In genomic region chr6:35787266-35788218, GRCh38 we compare ENCODE assay signal across 22 cellular contexts. TPM values are rescaled to one million over a fixed set of nuclear protein-coding genes. Genes with fewer than 3 reads are reported as not detected.
DNase-seq lines count a peak whose midpoint lies in the region; ATAC-seq, FAIRE-seq and TF ChIP-seq lines count a peak whose summit lies in the region.
"Had no signal": no experiment of that assay in that cellular context is flagged by ENCODE, and none has a peak within 500 bp of the region (broad histone marks: within the 10 kb centered on the region; RNA-seq: fewer than 3 reads in every experiment).

No MANE protein-coding gene starts in this region.

- H3K27ac ChIP-seq in neuronal stem cell (replicated peaks; ENCODE audit: low read length): no peak overlapping the region
- H3K27ac ChIP-seq: HL-60, Peyer's patch, tibial nerve had no signal

- H3K18ac ChIP-seq in neuronal stem cell (ENCODE audit: low read length): no peak overlapping the region

- no peak overlapping the region for H3K4me2 ChIP-seq in neuronal stem cell (ENCODE audit: insufficient read depth, low read length, poor library complexity, severe bottlenecking)

- in situ Hi-C loops in GM13976 (cut with MboI; ENCODE audit: low sequenced_read_pairs, unreplicated experiment): no loop called here

- no CpG with 5 or more reads among the region's 13 CpGs for WGBS in neuronal stem cell (ENCODE audit: extremely low coverage in 2 of 2, insufficient read length in 2 of 2, insufficient replicate concordance in 1 of 2), 2 donors

- H3K4ac ChIP-seq in neuronal stem cell (ENCODE audit: low read length): no peak overlapping the region

- H3K4me3 ChIP-seq in bronchial epithelial cell (ENCODE audit: low read depth, low read length) (no peak overlapping the region), neuronal stem cell (ENCODE audit: low read length in 2 of 2) (no peak overlapping the region)
- H3K4me3 ChIP-seq: Peyer's patch, tibial nerve had no signal

- H3K4me1 ChIP-seq in neuronal stem cell (ENCODE audit: control insufficient read depth in 2 of 2, insufficient read depth in 1 of 2, low read depth in 1 of 2, low read length in 2 of 2): no peaks in the 10 kb centered on the region
- H3K4me1 ChIP-seq: Peyer's patch, tibial nerve had no signal

- no peak overlapping the region for H2BK15ac ChIP-seq in neuronal stem cell (ENCODE audit: low read length)

- FAIRE-seq in bronchial epithelial cell (lab: Jason Lieb, UNC): peak; percentile 43
- FAIRE-seq: astrocyte had no signal

- H2BK120ac ChIP-seq in neuronal stem cell (ENCODE audit: low read depth, low read length): no peak overlapping the region

- H3K9ac ChIP-seq in neuronal stem cell (ENCODE audit: low read depth, low read length, poor library complexity): no peak overlapping the region

- H2AK5ac ChIP-seq in neuronal stem cell (ENCODE audit: low read depth, low read length): peak overlapping the region; percentile 73

- no peaks in the 10 kb centered on the region for H3K9me3 ChIP-seq in neuronal stem cell (replicated peaks in 1 of 2; ENCODE audit: control insufficient read depth in 2 of 2, insufficient read depth in 1 of 2, low read depth in 1 of 2, low read length in 2 of 2)
- H3K9me3 ChIP-seq: Peyer's patch, tibial nerve had no signal

- DNase-seq in GM13976 (ENCODE audit: low spot score): peak; percentile 36
- DNase-seq in bronchial epithelial cell (ENCODE audit: low read depth): no peak
- no peak for DNase-seq in neuronal stem cell (ENCODE audit: low spot score)
- no peak for DNase-seq in ecto neural progenitor cell (ENCODE audit: low spot score)
- DNase-seq in HK-2 (ENCODE audit: unreplicated experiment): no peak
- DNase-seq: activated CD8-positive, alpha-beta T cell treated with anti-CD3 and anti-CD28 coated beads, Interleukin-2, amount 10 ng/mL, durations not matched to agents 7 days and 5 days; activated naive CD4-positive, alpha-beta T cell treated with anti-CD3 and anti-CD28 coated beads, Interleukin-2, amount 10 ng/mL, durations not matched to agents 7 days and 5 days; activated T-cell treated with anti-CD3 and anti-CD28 coated beads, Interleukin-2, amount 50 U/mL, for 4 hours; CD4-positive, alpha-beta memory T cell; effector memory CD8-positive, alpha-beta T cell; MM.1S; NCI-H1694; occipital lobe; Peyer's patch; right cardiac atrium had no signal

- H4K91ac ChIP-seq in neuronal stem cell (ENCODE audit: low read depth, low read length, poor library complexity): no peak overlapping the region

- H3K23ac ChIP-seq in neuronal stem cell (ENCODE audit: low read depth, low read length, poor library complexity): no peak overlapping the region

- no peak overlapping the region for H2AFZ ChIP-seq in neuronal stem cell (ENCODE audit: low read length)

- no peak overlapping the region for H2BK5ac ChIP-seq in neuronal stem cell (ENCODE audit: low read length)

- no peak for ATAC-seq in HG03442 (IDR thresholded peaks at IDR 0.05; ENCODE audit: unreplicated experiment)
- ATAC-seq: activated CD8-positive, alpha-beta T cell treated with anti-CD3 and anti-CD28 coated beads, Interleukin-2, amount 10 ng/mL, durations not matched to agents 7 days and 5 days; activated T-cell treated with anti-CD3 and anti-CD28 coated beads, Interleukin-2, amount 50 U/mL, for 4 hours; effector memory CD8-positive, alpha-beta T cell; stimulated activated effector memory CD8-positive, alpha-beta T cell treated with anti-CD3 and anti-CD28 coated beads, Interleukin-12 subunit alpha, Interleukin-12 subunit beta, amount 100 ng/mL, for 72 hours had no signal

- no peak overlapping the region for H2BK12ac ChIP-seq in neuronal stem cell (ENCODE audit: low read length)

- H3K14ac ChIP-seq in neuronal stem cell (ENCODE audit: low read length): no peak overlapping the region

- no peak overlapping the region for H4K8ac ChIP-seq in neuronal stem cell (ENCODE audit: low read depth, low read length)

- H3K27me3 ChIP-seq in bronchial epithelial cell (ENCODE audit: control insufficient read depth, insufficient read depth, low read length) (peaks cover 12% of the 10 kb centered on the region), neuronal stem cell (ENCODE audit: control insufficient read depth in 3 of 3, insufficient read depth in 3 of 3, low read depth in 1 of 3, low read length in 3 of 3) (peaks cover 0 to 20% (median 0%) of the 10 kb centered on the region in 3 experiments)

- H3K79me1 ChIP-seq in neuronal stem cell (ENCODE audit: low read depth, low read length): no peaks in the 10 kb centered on the region

- no peaks in the 10 kb centered on the region for H3K36me3 ChIP-seq in bronchial epithelial cell (ENCODE audit: control insufficient read depth, insufficient read depth, low read length)
- H3K36me3 ChIP-seq in neuronal stem cell (replicated peaks in 1 of 2; ENCODE audit: control insufficient read depth in 2 of 2, insufficient read depth in 2 of 2, low read length in 2 of 2): no peaks in the 10 kb centered on the region
- H3K36me3 ChIP-seq: Peyer's patch, tibial nerve had no signal

- TF ChIP-seq CTCF in GM13976 (IDR thresholded peaks at IDR 0.05; ENCODE audit: borderline replicate concordance, control extremely low read depth, extremely low read depth, insufficient read depth, missing control alignments) (no peak), bronchial epithelial cell (IDR thresholded peaks at IDR 0.05; ENCODE audit: insufficient read depth, low read length, severe bottlenecking) (no peak)

RNA-seq across cellular contexts. Expression of gene CLPSL1, which starts 6.7 kb away (rescaled TPM):
- total RNA-seq in bronchial epithelial cell: not detected in 2 replicates
- polyA plus RNA-seq in neuronal stem cell (2013, experiment 1 of 2): 0.84 TPM
- polyA plus RNA-seq in neuronal stem cell (2013, experiment 2 of 2): 0.64 TPM
- total RNA-seq: activated CD8-positive, alpha-beta T cell treated with anti-CD3 and anti-CD28 coated beads, Interleukin-2, amount 10 ng/mL, durations not matched to agents 7 days and 5 days; activated T-cell treated with anti-CD3 and anti-CD28 coated beads, Interleukin-2, amount 50 U/mL, for 4 hours; astrocyte; CD4-positive, alpha-beta memory T cell; occipital lobe; Peyer's patch; right cardiac atrium; tibial nerve had no signal
- polyA plus RNA-seq: CD4-positive, alpha-beta memory T cell; IgD-negative memory B cell; right cardiac atrium had no signal

RNA-seq across cellular contexts. Expression of gene CLPS, which starts 9.6 kb away (rescaled TPM):
- not detected in 2 replicates for total RNA-seq in bronchial epithelial cell
- polyA plus RNA-seq in neuronal stem cell (2013, experiment 1 of 2): not detected
- not detected for polyA plus RNA-seq in neuronal stem cell (2013, experiment 2 of 2)
- total RNA-seq: activated CD8-positive, alpha-beta T cell treated with anti-CD3 and anti-CD28 coated beads, Interleukin-2, amount 10 ng/mL, durations not matched to agents 7 days and 5 days; astrocyte; CD4-positive, alpha-beta memory T cell; occipital lobe; Peyer's patch; right cardiac atrium had no signal
- polyA plus RNA-seq: CD4-positive, alpha-beta memory T cell; IgD-negative memory B cell; right cardiac atrium had no signal

RNA-seq across cellular contexts. Expression of gene CLPSL2, which starts 11.1 kb away (rescaled TPM):
- total RNA-seq in bronchial epithelial cell: not detected in 2 replicates
- 4.3 TPM for polyA plus RNA-seq in neuronal stem cell (2013, experiment 1 of 2)
- 5.3 TPM for polyA plus RNA-seq in neuronal stem cell (2013, experiment 2 of 2)
- total RNA-seq: activated CD8-positive, alpha-beta T cell treated with anti-CD3 and anti-CD28 coated beads, Interleukin-2, amount 10 ng/mL, durations not matched to agents 7 days and 5 days; activated T-cell treated with anti-CD3 and anti-CD28 coated beads, Interleukin-2, amount 50 U/mL, for 4 hours; astrocyte; CD4-positive, alpha-beta memory T cell; mucosa of gallbladder; occipital lobe; Peyer's patch; right cardiac atrium; tibial nerve had no signal
- polyA plus RNA-seq: CD4-positive, alpha-beta memory T cell; IgD-negative memory B cell; right cardiac atrium had no signal

RNA-seq across cellular contexts. Expression of gene LHFPL5, which starts 17.6 kb away (rescaled TPM):
- total RNA-seq in bronchial epithelial cell: not detected in 2 replicates
- not detected for polyA plus RNA-seq in neuronal stem cell (2013, experiment 1 of 2)
- 0.03 TPM for polyA plus RNA-seq in neuronal stem cell (2013, experiment 2 of 2)
- total RNA-seq: activated CD8-positive, alpha-beta T cell treated with anti-CD3 and anti-CD28 coated beads, Interleukin-2, amount 10 ng/mL, durations not matched to agents 7 days and 5 days; activated T-cell treated with anti-CD3 and anti-CD28 coated beads, Interleukin-2, amount 50 U/mL, for 4 hours; astrocyte; CD4-positive, alpha-beta memory T cell; Peyer's patch; right cardiac atrium; tibial nerve had no signal
- polyA plus RNA-seq: CD4-positive, alpha-beta memory T cell; IgD-negative memory B cell; right cardiac atrium had no signal

RNA-seq across cellular contexts. Expression of gene ARMC12, which starts 50.7 kb away (rescaled TPM):
- total RNA-seq in bronchial epithelial cell: 0.13 and 0.53 TPM in 2 replicates
- 1.7 TPM for polyA plus RNA-seq in neuronal stem cell (2013, experiment 1 of 2)
- polyA plus RNA-seq in neuronal stem cell (2013, experiment 2 of 2): 2.0 TPM
